ENCODE assay signal across 9 cellular contexts in genomic region chr17:29594441-29595090, GRCh38. TPM values are rescaled to one million over a fixed set of nuclear protein-coding genes. Genes with fewer than 3 reads are reported as not detected.
A peak's percentile ranks its signal among the peaks of the same experiment; 100 is the strongest.
DNase-seq lines count a peak whose midpoint lies in the region; ATAC-seq and TF ChIP-seq lines count a peak whose summit lies in the region.
"Had no signal": no experiment of that assay in that cellular context is flagged by ENCODE, and none has a peak within 500 bp of the region (broad histone marks: within the 10 kb centered on the region; RNA-seq: fewer than 3 reads in every experiment).

No MANE protein-coding gene starts in this region.

- H3K27ac Mint-ChIP-seq in activated T-cell treated with anti-CD3 and anti-CD28 coated beads, Interleukin-2, amount 50 U/mL, for 72 hours = no peak overlapping the region
- no peak overlapping the region for H3K27ac Mint-ChIP-seq in immature natural killer cell

- peaks cover 31 to 45% (median 41%) of the 10 kb centered on the region in 4 donors for H3K4me1 ChIP-seq in transverse colon
- H3K4me1 ChIP-seq in tibial artery = peaks cover 0 to 45% (median 41%) of the 10 kb centered on the region in 4 donors

- TF ChIP-seq EP300 in transverse colon (IDR thresholded peaks at IDR 0.05; ENCODE audit: low read depth) = no peak

- H3K4me3 ChIP-seq in transverse colon = peak overlapping the region in 1 of 4 donors; percentile 72
- H3K4me3 ChIP-seq in tibial artery = peak overlapping the region in 1 of 2 donors; percentile 74

- H3K27me3 Mint-ChIP-seq in activated T-cell treated with anti-CD3 and anti-CD28 coated beads, Interleukin-2, amount 50 U/mL, for 72 hours (ENCODE audit: low read depth) = no peaks in the 10 kb centered on the region
- H3K27me3 Mint-ChIP-seq in immature natural killer cell (ENCODE audit: low read depth in 3 of 3) = peaks cover 0 to 3% (median 1%) of the 10 kb centered on the region in 3 donors

- H3K36me3 ChIP-seq in transverse colon (no peaks in the 10 kb centered on the region), tibial artery (no peaks in the 10 kb centered on the region)

- H3K4me1 Mint-ChIP-seq in activated T-cell treated with anti-CD3 and anti-CD28 coated beads, Interleukin-2, amount 50 U/mL, for 72 hours (ENCODE audit: low read depth) = peaks cover 52% of the 10 kb centered on the region
- H3K4me1 Mint-ChIP-seq in immature natural killer cell = peaks cover 31 to 37% of the 10 kb centered on the region in 2 donors

- peak; percentile 50 for DNase-seq in Right ventricle myocardium inferior (ENCODE audit: missing footprints)
- DNase-seq in cardiac septum (ENCODE audit: low spot score) = no peak
- DNase-seq in activated T-cell treated with anti-CD3 and anti-CD28 coated beads, Interleukin-2, amount 50 U/mL, for 72 hours = no peak
- no peak for DNase-seq in immature natural killer cell
- peak; percentile 7 for DNase-seq in transverse colon
- no peak for DNase-seq in tibial artery
- no peak for DNase-seq in medulla oblongata (ENCODE audit: extremely low spot score)
- DNase-seq in NCI-H226 = no peak
- DNase-seq: activated CD4-positive, alpha-beta T cell treated with anti-CD3 and anti-CD28 coated beads, Interleukin-2, amount 50 U/mL, for 4 hours had no signal

- peak overlapping the region; percentile 79 to 85 for H3K4me3 Mint-ChIP-seq in activated T-cell treated with anti-CD3 and anti-CD28 coated beads, Interleukin-2, amount 50 U/mL, for 72 hours
- peak overlapping the region; percentile 56 to 73 (median 67) for H3K4me3 Mint-ChIP-seq in immature natural killer cell

- in situ Hi-C loops in transverse colon (cut with MboI; ENCODE audit: low pct_ligation_motif_present in 1 of 4, low pct_unique_long_range_greater_than_20kb in 1 of 4, low sequenced_read_pairs in 3 of 4) = no loop called here

- TF ChIP-seq CTCF in transverse colon (IDR thresholded peaks at IDR 0.05) = no peak
- TF ChIP-seq CTCF in tibial artery (IDR thresholded peaks at IDR 0.05) = no peak

- whole genome bisulfite sequencing in transverse colon (ENCODE audit: low coverage in 1 of 2), 2 donors = 87% methylated on average over 12 of the region's 12 CpGs; no CpG with 5 or more reads in 1 of the 2 donors

- no peaks in the 10 kb centered on the region for H3K36me3 Mint-ChIP-seq in activated T-cell treated with anti-CD3 and anti-CD28 coated beads, Interleukin-2, amount 50 U/mL, for 72 hours (ENCODE audit: insufficient read depth in 2 of 2)
- H3K36me3 Mint-ChIP-seq in immature natural killer cell = no peaks in the 10 kb centered on the region

- H3K27me3 ChIP-seq in transverse colon = no peaks in the 10 kb centered on the region
- no peaks in the 10 kb centered on the region for H3K27me3 ChIP-seq in tibial artery

- no peaks in the 10 kb centered on the region for H3K9me3 Mint-ChIP-seq in activated T-cell treated with anti-CD3 and anti-CD28 coated beads, Interleukin-2, amount 50 U/mL, for 72 hours
- no peaks in the 10 kb centered on the region for H3K9me3 Mint-ChIP-seq in immature natural killer cell

- no peak for ATAC-seq in Right ventricle myocardium inferior
- no peak for ATAC-seq in activated T-cell treated with anti-CD3 and anti-CD28 coated beads, Interleukin-2, amount 50 U/mL, for 72 hours (replicated peaks in 1 of 2)

- no peaks in the 10 kb centered on the region for H3K9me3 ChIP-seq in transverse colon
- no peaks in the 10 kb centered on the region for H3K9me3 ChIP-seq in tibial artery

- TF ChIP-seq POLR2A in transverse colon (IDR thresholded peaks at IDR 0.05) = no peak

- intact Hi-C loops in Right ventricle myocardium inferior (cut with DNase I) (no loop called here), cardiac septum (cut with DNase I) (no loop called here), transverse colon (cut with DNase I; ENCODE audit: low total_unique reads) (no loop called here), tibial artery (cut with DNase I; ENCODE audit: low total_unique reads) (loop anchor here (10.0 kb wide), 1 partner anchor 770 kb away; no protein-coding TSS in a partner anchor)

- H3K27ac ChIP-seq in transverse colon (no peak overlapping the region), tibial artery (no peak overlapping the region)

RNA-seq across cellular contexts. Expression of gene ANKRD13B, which starts 1.6 kb away (rescaled TPM):
- total RNA-seq in Right ventricle myocardium inferior (9.2 TPM), cardiac septum (8.1 TPM), transverse colon (1 to 10 TPM; 2.9 to 8.6 (median 5.6) TPM)
- total RNA-seq in activated T-cell treated with anti-CD3 and anti-CD28 coated beads, Interleukin-2, amount 50 U/mL, for 72 hours = 10 to 100 TPM in 1 of 2 donors, 1 to 10 TPM in 1; 7.9 to 13.5 TPM
- under 1 TPM in 1 of 3 donors, not detected in 2; 0.18 TPM for polyA plus RNA-seq in immature natural killer cell

RNA-seq across cellular contexts. Expression of gene GIT1, which starts 5.1 kb away (rescaled TPM):
- total RNA-seq in Right ventricle myocardium inferior = 33.0 TPM
- total RNA-seq in cardiac septum = 36.2 TPM
- total RNA-seq in activated T-cell treated with anti-CD3 and anti-CD28 coated beads, Interleukin-2, amount 50 U/mL, for 72 hours = 10 to 100 TPM; 45.0 to 47.4 TPM
- 1 to 10 TPM; 2.3 to 8.9 (median 5.1) TPM for polyA plus RNA-seq in immature natural killer cell
- 10 to 100 TPM; 39.2 to 71.8 (median 41.3) TPM for total RNA-seq in transverse colon

RNA-seq across cellular contexts. Expression of gene TP53I13, which starts 26.1 kb away (rescaled TPM):
- 38.8 TPM for total RNA-seq in Right ventricle myocardium inferior
- 31.9 TPM for total RNA-seq in cardiac septum
- total RNA-seq in activated T-cell treated with anti-CD3 and anti-CD28 coated beads, Interleukin-2, amount 50 U/mL, for 72 hours = 100 to 1,000 TPM in 1 of 2 donors, 10 to 100 TPM in 1; 77.4 to 103 TPM
- polyA plus RNA-seq in immature natural killer cell = 10 to 100 TPM; 41.6 to 50.5 (median 47.0) TPM
- 100 to 1,000 TPM in 1 of 4 donors, 10 to 100 TPM in 3; 47.8 to 144 (median 87.7) TPM for total RNA-seq in transverse colon

RNA-seq across cellular contexts. Expression of gene ABHD15, which starts 27.7 kb away (rescaled TPM):
- total RNA-seq in Right ventricle myocardium inferior = 7.1 TPM
- total RNA-seq in cardiac septum = 5.8 TPM
- total RNA-seq in activated T-cell treated with anti-CD3 and anti-CD28 coated beads, Interleukin-2, amount 50 U/mL, for 72 hours = 1 to 10 TPM; 7.4 to 7.7 TPM
- polyA plus RNA-seq in immature natural killer cell = 10 to 100 TPM; 31.6 to 36.7 (median 34.0) TPM
- 10 to 100 TPM; 18.7 to 38.0 (median 24.6) TPM for total RNA-seq in transverse colon

RNA-seq across cellular contexts. Expression of gene CORO6, which starts 28.1 kb away (rescaled TPM):
- total RNA-seq in Right ventricle myocardium inferior (93.2 TPM), cardiac septum (128 TPM), transverse colon (10 to 100 TPM; 12.2 to 37.4 (median 13.9) TPM)
- total RNA-seq in activated T-cell treated with anti-CD3 and anti-CD28 coated beads, Interleukin-2, amount 50 U/mL, for 72 hours = 10 to 100 TPM; 10.4 to 13.9 TPM
- polyA plus RNA-seq in immature natural killer cell = 1 to 10 TPM in 1 of 3 donors, under 1 TPM in 2; 0.12 to 1.3 (median 0.38) TPM

Comparison
In these comparisons a context has a peak if more than half of its experiments do, and no peak if none do; other contexts are left out.
1. DNase-seq: peak in Right ventricle myocardium inferior (single experiment) and transverse colon (single experiment); none in cardiac septum (single experiment), activated T-cell treated with anti-CD3 and anti-CD28 coated beads, Interleukin-2, amount 50 U/mL, for 72 hours (0 of 2), immature natural killer cell (0 of 3), tibial artery (0 of 2), medulla oblongata (single experiment) and NCI-H226 (single experiment).